8 cellular contexts compared by ENCODE assay signal in genomic region chr1:161763522-161764098, GRCh38. TPM values are rescaled to one million over a fixed set of nuclear protein-coding genes. Genes with fewer than 3 reads are reported as not detected.
DNase-seq lines count a peak whose midpoint lies in the region; ATAC-seq, FAIRE-seq and TF ChIP-seq lines count a peak whose summit lies in the region.

No MANE protein-coding gene starts in this region.

- H3K4me2 ChIP-seq in SK-N-SH, result no peak overlapping the region
- no peak overlapping the region for H3K4me2 ChIP-seq in keratinocyte (ENCODE audit: control insufficient read depth, extremely low read depth, insufficient read depth, low read depth, low read length)

- H3K9me3 ChIP-seq in SK-N-SH (no peaks in the 10 kb centered on the region), keratinocyte (ENCODE audit: control insufficient read depth, low read depth, low read length) (no peaks in the 10 kb centered on the region)

- H3K9me1 ChIP-seq in keratinocyte (ENCODE audit: control insufficient read depth, extremely low read depth, insufficient read depth, low read length), result no peaks in the 10 kb centered on the region

- no peak for FAIRE-seq in keratinocyte (lab: Jason Lieb, UNC)

- TF ChIP-seq RAD21 in SK-N-SH (IDR thresholded peaks at IDR 0.05; ENCODE audit: low read length), result peak; percentile 22

- H3K27me3 ChIP-seq in SK-N-SH (ENCODE audit: insufficient read depth), result no peaks in the 10 kb centered on the region
- H3K27me3 ChIP-seq in keratinocyte (ENCODE audit: control insufficient read depth, extremely low read depth, insufficient read depth, low read length), result no peaks in the 10 kb centered on the region

- H3K4me1 ChIP-seq in SK-N-SH (ENCODE audit: control insufficient read depth in 1 of 2, insufficient read depth in 2 of 2, low read depth in 1 of 2, low read length in 1 of 2) (peaks cover 4 to 5% of the 10 kb centered on the region in 2 experiments; a peak in 3 of 4 replicates), keratinocyte (ENCODE audit: control insufficient read depth, extremely low read depth, insufficient read depth, low read length) (peaks cover 8% of the 10 kb centered on the region)

- WGBS in SK-N-SH (ENCODE audit: low lambda C conversion rate), result 80% methylated on average over 7 of the region's 7 CpGs

- H3K36me3 ChIP-seq in SK-N-SH (replicated peaks in 1 of 2; ENCODE audit: control insufficient read depth in 1 of 2, insufficient read depth in 2 of 2, low read length in 1 of 2) (peaks cover 0 to 2% of the 10 kb centered on the region in 2 experiments), keratinocyte (ENCODE audit: control insufficient read depth in 2 of 2, extremely low read depth in 1 of 2, insufficient read depth in 2 of 2, low read length in 2 of 2) (no peaks in the 10 kb centered on the region)

- DNase-seq in SK-N-SH, result peak; percentile 20
- DNase-seq in NCI-H345 treated with DMSO at 0.1 percent for 48 hours (lab: John Stamatoyannopoulos, UW; ENCODE audit: unreplicated experiment), result peak; percentile 35
- peak; percentile 8 for DNase-seq in activated T-helper 9 cell treated with anti-CD3 and anti-CD28 coated beads, Interleukin-2, amount 50 U/mL, for 16 hours (ENCODE audit: low read depth)
- no peak for DNase-seq in keratinocyte (ENCODE audit: low read depth, low spot score)
- DNase-seq in DMS153 (lab: John Stamatoyannopoulos, UW), result no peak
- DNase-seq in foreskin melanocyte, result no peak

- H3K9ac ChIP-seq in SK-N-SH, result no peak overlapping the region
- H3K9ac ChIP-seq in keratinocyte (ENCODE audit: control insufficient read depth, extremely low read depth, insufficient read depth, low read length), result no peak overlapping the region

- POLR2A ChIA-PET in SK-N-SH (lab: Yijun Ruan, JAX), result no interaction called here

- ATAC-seq in SK-N-SH treated with all-trans-retinoic acid at 6 μM for 48 hours (no peak), HG03460 (IDR thresholded peaks at IDR 0.05; ENCODE audit: unreplicated experiment) (no peak)

- H2AFZ ChIP-seq in SK-N-SH (ENCODE audit: low read depth), result no peak overlapping the region
- no peak overlapping the region for H2AFZ ChIP-seq in keratinocyte (ENCODE audit: control insufficient read depth, low read length)

- TF ChIP-seq EP300 in SK-N-SH (IDR thresholded peaks at IDR 0.05; ENCODE audit: borderline replicate concordance in 1 of 2, low read depth in 1 of 2, low read length in 1 of 2), result no peak

- peaks cover 28% of the 10 kb centered on the region for H3K79me2 ChIP-seq in SK-N-SH (ENCODE audit: insufficient read depth)
- H3K79me2 ChIP-seq in keratinocyte (ENCODE audit: control insufficient read depth, insufficient read depth, low read length), result peaks cover 25% of the 10 kb centered on the region

- H3K27ac ChIP-seq in SK-N-SH (ENCODE audit: low read depth in 2 of 2, low read length in 1 of 2) (no peak overlapping the region), keratinocyte (ENCODE audit: control insufficient read depth, insufficient read depth, low read length) (no peak overlapping the region)

- no peak overlapping the region for H3K4me3 ChIP-seq in SK-N-SH (ENCODE audit: low read depth in 2 of 2, low read length in 1 of 2)
- no peak overlapping the region for H3K4me3 ChIP-seq in keratinocyte (ENCODE audit: control insufficient read depth in 2 of 3, extremely low read depth in 1 of 3, insufficient read depth in 2 of 3, low read depth in 1 of 3, low read length in 3 of 3)

- no peaks in the 10 kb centered on the region for H3K9me2 ChIP-seq in SK-N-SH

- TF ChIP-seq CTCF in SK-N-SH (IDR thresholded peaks at IDR 0.05) (peak; percentile 65), keratinocyte (optimal IDR thresholded peaks at IDR 0.05 in 1 of 3, IDR thresholded peaks at IDR 0.05 in 1 of 3, conservative IDR thresholded peaks at IDR 0.05 in 1 of 3; ENCODE audit: extremely low read depth in 1 of 3, insufficient read depth in 2 of 3, low read length in 3 of 3) (peak; percentile 41 to 61 (median 54))

- dilution Hi-C loops in keratinocyte (cut with MboI; ENCODE audit: extremely low pct_ligation_motif_present, low sequenced_read_pairs), result no loop called here

- no peaks in the 10 kb centered on the region for H4K20me1 ChIP-seq in SK-N-SH (ENCODE audit: insufficient read depth)
- H4K20me1 ChIP-seq in keratinocyte (ENCODE audit: control insufficient read depth, extremely low read depth, insufficient read depth, low read length), result no peaks in the 10 kb centered on the region

- peaks cover 21% of the 10 kb centered on the region for H3F3A ChIP-seq in SK-N-SH (replicated peaks; ENCODE audit: insufficient read depth)

- CTCF ChIA-PET in SK-N-SH (lab: Yijun Ruan, JAX), result interaction anchor here (0.7 to 2.3 kb wide), 7 partner anchors 10 to 273 kb away, joined by 3 to 11 read pairs (median 4); partner anchors contain the start of genes DUSP12 and OLFML2B

TF ChIP-seq in SK-N-SH, 30 proteins besides CTCF, POLR2A, EP300 and RAD21:
- no peak for TF ChIP-seq USF1 (IDR thresholded peaks at IDR 0.05; ENCODE audit: borderline replicate concordance, low read depth)
- peak; percentile 21; the same call in 1 of the 2 replicates for TF ChIP-seq SMC3 (IDR thresholded peaks at IDR 0.05; ENCODE audit: low read depth, low read length)

TF ChIP-seq in SK-N-SH treated with all-trans-retinoic acid at 6 μM for 48 hours, 23 proteins besides CTCF, POLR2A, EP300 and RAD21 (continues in another document):
- TF ChIP-seq ISL1 (CRISPR knock-in tag; IDR thresholded peaks at IDR 0.05) (no peak), POU6F1 (CRISPR knock-in tag; IDR thresholded peaks at IDR 0.05; ENCODE audit: borderline replicate concordance, low read depth) (no peak)

RNA-seq across cellular contexts. Expression of gene ATF6, which starts 2.5 kb away (rescaled TPM):
- polyA plus RNA-seq in SK-N-SH (2012; rRNA removed) (8.8 and 11.7 TPM in 2 replicates), keratinocyte (16.4 to 19.7 TPM (median 18.3 TPM) in 3 replicates)
- 12.9 and 13.2 TPM in 2 replicates for polyA plus RNA-seq in SK-N-SH (2012; cell fraction: cytosol; rRNA removed)
- polyA plus RNA-seq in SK-N-SH (2012; cell fraction: nucleus; rRNA removed), result 4.2 and 9.6 TPM in 2 replicates
- 15.1 TPM for polyA plus RNA-seq in keratinocyte (2011; ENCODE audit: low read depth)
- polyA plus RNA-seq in keratinocyte (2011; cell fraction: cytosol; rRNA removed), result 6.3 and 13.3 TPM in 2 replicates
- polyA plus RNA-seq in keratinocyte (2011; cell fraction: nucleus; rRNA removed), result 24.6 and 28.3 TPM in 2 replicates
- 11.5 and 14.8 TPM in 2 replicates for polyA plus RNA-seq in keratinocyte (2012; ENCODE audit: low replicate concordance)
- polyA minus RNA-seq in keratinocyte, result 9.1 to 21.4 TPM (median 21.2 TPM) in 3 replicates
- polyA minus RNA-seq in keratinocyte (2011; cell fraction: cytosol; rRNA and poly(A)+ RNA removed), result 9.4 TPM
- polyA minus RNA-seq in keratinocyte (2011; cell fraction: nucleus; rRNA and poly(A)+ RNA removed), result 26.6 and 45.1 TPM in 2 replicates

RNA-seq across cellular contexts. Expression of gene DUSP12, which starts 14.0 kb away (rescaled TPM):
- polyA plus RNA-seq in SK-N-SH (2012; rRNA removed) (41.7 and 46.4 TPM in 2 replicates), keratinocyte (22.6 to 35.3 TPM (median 27.6 TPM) in 3 replicates)
- polyA plus RNA-seq in SK-N-SH (2012; cell fraction: cytosol; rRNA removed), result 43.4 and 52.8 TPM in 2 replicates
- 35.8 and 43.2 TPM in 2 replicates for polyA plus RNA-seq in SK-N-SH (2012; cell fraction: nucleus; rRNA removed)
- 11.8 TPM for polyA plus RNA-seq in keratinocyte (2011; ENCODE audit: low read depth)
- polyA plus RNA-seq in keratinocyte (2011; cell fraction: cytosol; rRNA removed), result 28.6 and 37.5 TPM in 2 replicates
- 22.4 and 24.5 TPM in 2 replicates for polyA plus RNA-seq in keratinocyte (2011; cell fraction: nucleus; rRNA removed)
- polyA plus RNA-seq in keratinocyte (2012; ENCODE audit: low replicate concordance), result 21.4 and 22.4 TPM in 2 replicates
- polyA minus RNA-seq in keratinocyte, result 2.3 to 16.0 TPM (median 4.9 TPM) in 3 replicates
- 18.2 TPM for polyA minus RNA-seq in keratinocyte (2011; cell fraction: cytosol; rRNA and poly(A)+ RNA removed)
- polyA minus RNA-seq in keratinocyte (2011; cell fraction: nucleus; rRNA and poly(A)+ RNA removed), result 4.6 and 5.5 TPM in 2 replicates

RNA-seq across cellular contexts. Expression of gene FCRLB, which starts 42.3 kb away (rescaled TPM):
- 2.0 and 2.6 TPM in 2 replicates for polyA plus RNA-seq in SK-N-SH (2012; rRNA removed)
- 1.3 and 2.0 TPM in 2 replicates for polyA plus RNA-seq in SK-N-SH (2012; cell fraction: cytosol; rRNA removed)
- 2.8 and 4.2 TPM in 2 replicates for polyA plus RNA-seq in SK-N-SH (2012; cell fraction: nucleus; rRNA removed)
- 0.41 to 0.54 TPM (median 0.52 TPM) in 3 replicates for polyA plus RNA-seq in keratinocyte
- 0.14 TPM for polyA plus RNA-seq in keratinocyte (2011; ENCODE audit: low read depth)
- polyA plus RNA-seq in keratinocyte (2011; cell fraction: cytosol; rRNA removed), result 0.35 and 0.64 TPM in 2 replicates
- polyA plus RNA-seq in keratinocyte (2011; cell fraction: nucleus; rRNA removed), result 0.25 TPM in 2 replicates
- polyA plus RNA-seq in keratinocyte (2012; ENCODE audit: low replicate concordance), result 0.71 and 0.79 TPM in 2 replicates
- 0.26 TPM in 1 of 3 replicates, not detected in the others for polyA minus RNA-seq in keratinocyte
- polyA minus RNA-seq in keratinocyte (2011; cell fraction: cytosol; rRNA and poly(A)+ RNA removed), result not detected
- polyA minus RNA-seq in keratinocyte (2011; cell fraction: nucleus; rRNA and poly(A)+ RNA removed), result 0.31 and 0.32 TPM in 2 replicates

RNA-seq across cellular contexts. Expression of gene FCRLA, which starts 56.6 kb away (rescaled TPM):
- 0.10 and 0.13 TPM in 2 replicates for polyA plus RNA-seq in SK-N-SH (2012; rRNA removed)
- polyA plus RNA-seq in SK-N-SH (2012; cell fraction: cytosol; rRNA removed), result 0.10 and 0.12 TPM in 2 replicates
- 0.04 and 0.05 TPM in 2 replicates for polyA plus RNA-seq in SK-N-SH (2012; cell fraction: nucleus; rRNA removed)
- 2.0 to 3.4 TPM (median 3.0 TPM) in 3 replicates for polyA plus RNA-seq in keratinocyte
- polyA plus RNA-seq in keratinocyte (2011; ENCODE audit: low read depth), result not detected
- polyA plus RNA-seq in keratinocyte (2011; cell fraction: cytosol; rRNA removed), result 1.2 and 1.4 TPM in 2 replicates
- polyA plus RNA-seq in keratinocyte (2011; cell fraction: nucleus; rRNA removed), result 3.2 and 3.6 TPM in 2 replicates
- polyA plus RNA-seq in keratinocyte (2012; ENCODE audit: low replicate concordance), result 0.16 and 1.8 TPM in 2 replicates
- polyA minus RNA-seq in keratinocyte, result 2.0 to 4.0 TPM (median 2.3 TPM) in 3 replicates
- 1.9 TPM for polyA minus RNA-seq in keratinocyte (2011; cell fraction: cytosol; rRNA and poly(A)+ RNA removed)
- polyA minus RNA-seq in keratinocyte (2011; cell fraction: nucleus; rRNA and poly(A)+ RNA removed), result 3.1 and 3.5 TPM in 2 replicates

Comparison
In these comparisons a context has a peak if more than half of its experiments do, and no peak if none do; other contexts are left out.
1. DNase-seq: peak in SK-N-SH (single experiment), NCI-H345 treated with DMSO at 0.1 percent for 48 hours (single experiment) and activated T-helper 9 cell treated with anti-CD3 and anti-CD28 coated beads, Interleukin-2, amount 50 U/mL, for 16 hours (single experiment); none in keratinocyte (single experiment), DMS153 (single experiment) and foreskin melanocyte (single experiment).